ENCODE assay signal across 13 cellular contexts in genomic region chr10:113820507-113820906, GRCh38. TPM values are rescaled to one million over a fixed set of nuclear protein-coding genes. Genes with fewer than 3 reads are reported as not detected.
DNase-seq lines count a peak whose midpoint lies in the region; ATAC-seq, FAIRE-seq and TF ChIP-seq lines count a peak whose summit lies in the region.
"Had no signal": no experiment of that assay in that cellular context is flagged by ENCODE, and none has a peak within 500 bp of the region (broad histone marks: within the 10 kb centered on the region; RNA-seq: fewer than 3 reads in every experiment).

No MANE protein-coding gene starts in this region.

- intact Hi-C loops in Panc1 (cut with micrococcal nuclease; ENCODE audit: unreplicated experiment) = no loop called here
- intact Hi-C loops in endothelial cell of umbilical vein (cut with micrococcal nuclease) = no loop called here
- intact Hi-C loops in ascending aorta (cut with DNase I) = no loop called here
- intact Hi-C loops in colonic mucosa (cut with DNase I) = no loop called here

- dilution Hi-C loops in endothelial cell of umbilical vein (cut with MboI; ENCODE audit: extremely low pct_ligation_motif_present, low sequenced_read_pairs) = no loop called here

- H3K9ac ChIP-seq in endothelial cell of umbilical vein (replicated peaks; ENCODE audit: extremely low read depth, insufficient read depth, low read length) = no peak overlapping the region
- H3K9ac ChIP-seq in colonic mucosa (ENCODE audit: low read depth in 2 of 2, low read length in 2 of 2) = no peak overlapping the region

- CTCF ChIA-PET in A549 (lab: Yijun Ruan, JAX) (interaction anchor here (0.8 kb wide), 1 partner anchor 10 kb away, joined by 3 read pairs; no protein-coding TSS in a partner anchor), Panc1 (lab: Charles Lee) (no interaction called here), endothelial cell of umbilical vein (lab: Charles Lee) (interaction anchor here (1.2 kb wide), 1 partner anchor 9 kb away, joined by 4 read pairs; no protein-coding TSS in a partner anchor)

- in situ Hi-C loops in Panc1 (cut with HindIII; ENCODE audit: low pct_unique_long_range_greater_than_20kb, low sequenced_read_pairs) = no loop called here

- ATAC-seq in A549 (peak; percentile 56 to 88; a peak in 5 of 6 replicates), Panc1 (0 out of 2 replicates have a peak, but pooled peaks have one; percentile 42)

- no TSS peak for BruUV-seq in Panc1 (replicated peaks; lab: Mats Ljungman, UMichigan)
- BruUV-seq in endothelial cell of umbilical vein (replicated peaks; lab: Mats Ljungman, UMichigan) = no TSS peak

- H3K79me2 ChIP-seq in endothelial cell of umbilical vein (ENCODE audit: control insufficient read depth, insufficient read depth, low read length) = no peaks in the 10 kb centered on the region

- H3K9me1 ChIP-seq in endothelial cell of umbilical vein (replicated peaks; ENCODE audit: control insufficient read depth, extremely low read depth, insufficient read depth, low read length) = no peaks in the 10 kb centered on the region

- H3K4me3 ChIP-seq in A549 (no peak overlapping the region), GM12864 (ENCODE audit: low read depth, low read length) (no peak overlapping the region), Panc1 (ENCODE audit: low read depth in 2 of 2, low read length in 2 of 2) (no peak overlapping the region), endothelial cell of umbilical vein (replicated peaks in 1 of 3; ENCODE audit: insufficient read depth in 1 of 3, low read depth in 1 of 3, low read length in 3 of 3) (no peak overlapping the region), ascending aorta (no peak overlapping the region), colonic mucosa (no peak overlapping the region)
- H3K4me3 ChIP-seq: tibial nerve had no signal

- H3K4me1 ChIP-seq in A549 (no peaks in the 10 kb centered on the region), Panc1 (ENCODE audit: control insufficient read depth, insufficient read depth, low read length) (no peaks in the 10 kb centered on the region), endothelial cell of umbilical vein (ENCODE audit: control insufficient read depth, extremely low read depth, insufficient read depth, low read length) (no peaks in the 10 kb centered on the region), ascending aorta (no peaks in the 10 kb centered on the region), colonic mucosa (no peaks in the 10 kb centered on the region)
- H3K4me1 ChIP-seq: tibial nerve had no signal

- H3K27me3 ChIP-seq in Panc1 (ENCODE audit: control insufficient read depth, insufficient read depth, low read length) = no peaks in the 10 kb centered on the region
- H3K27me3 ChIP-seq in endothelial cell of umbilical vein (ENCODE audit: control insufficient read depth in 2 of 2, insufficient read depth in 2 of 2, low read length in 2 of 2) = no peaks in the 10 kb centered on the region
- H3K27me3 ChIP-seq in ascending aorta = no peaks in the 10 kb centered on the region
- no peaks in the 10 kb centered on the region for H3K27me3 ChIP-seq in colonic mucosa
- H3K27me3 ChIP-seq: tibial nerve had no signal

- POLR2A ChIA-PET in A549 (lab: Yijun Ruan, JAX) (no interaction called here), Panc1 (lab: Charles Lee) (no interaction called here), endothelial cell of umbilical vein (lab: Charles Lee) (no interaction called here)

- H2AFZ ChIP-seq in endothelial cell of umbilical vein (ENCODE audit: low read depth, low read length) = no peak overlapping the region

- H3K36me3 ChIP-seq in Panc1 (ENCODE audit: control insufficient read depth, insufficient read depth, low read length) = no peaks in the 10 kb centered on the region
- H3K36me3 ChIP-seq in endothelial cell of umbilical vein (ENCODE audit: control insufficient read depth in 2 of 2, extremely low read depth in 1 of 2, insufficient read depth in 2 of 2, low read length in 2 of 2) = no peaks in the 10 kb centered on the region
- no peaks in the 10 kb centered on the region for H3K36me3 ChIP-seq in ascending aorta
- H3K36me3 ChIP-seq in colonic mucosa = no peaks in the 10 kb centered on the region
- H3K36me3 ChIP-seq: tibial nerve had no signal

- FAIRE-seq in A549 (lab: Jason Lieb, UNC) (no peak), endothelial cell of umbilical vein (lab: Jason Lieb, UNC) (no peak)

- TF ChIP-seq CTCF in A549 (IDR thresholded peaks at IDR 0.05) (no peak), GM12864 (IDR thresholded peaks at IDR 0.05; ENCODE audit: low read depth, low read length, missing control alignments) (peak; percentile 36), Panc1 (IDR thresholded peaks at IDR 0.05) (peak; percentile 41), endothelial cell of umbilical vein (IDR thresholded peaks at IDR 0.05; ENCODE audit: extremely low read depth in 1 of 2, insufficient read depth in 1 of 2, low read depth in 1 of 2, low read length in 2 of 2) (peak in 1 of 2 donors; percentile 40), ascending aorta (IDR thresholded peaks at IDR 0.05) (no peak), colonic mucosa (IDR thresholded peaks at IDR 0.05) (no peak)

- DNase-seq in A549 (ENCODE audit: low read depth in 1 of 2, low spot score in 1 of 2) (no peak), GM12864 (ENCODE audit: low read depth) (no peak), Panc1 (ENCODE audit: low read depth, low spot score) (no peak), endothelial cell of umbilical vein (ENCODE audit: low read depth, low spot score) (peak; percentile 4), OCI-M1 (lab: John Stamatoyannopoulos, UW) (no peak), ascending aorta (ENCODE audit: low spot score in 2 of 2) (no peak), colonic mucosa (no peak), NCI-H187 treated with DMSO at 0.1 percent for 48 hours (lab: John Stamatoyannopoulos, UW) (no peak)
- DNase-seq: activated CD8-positive, alpha-beta memory T cell treated with anti-CD3 and anti-CD28 coated beads, Interleukin-2, amount 50 U/mL, for 4 hours; AML-193; caudate nucleus; head of caudate nucleus had no signal

- no peak overlapping the region for H3K27ac ChIP-seq in A549
- no peak overlapping the region for H3K27ac ChIP-seq in Panc1 (ENCODE audit: low read length)
- no peak overlapping the region for H3K27ac ChIP-seq in endothelial cell of umbilical vein (ENCODE audit: insufficient read depth, low read depth, low read length)
- H3K27ac ChIP-seq in ascending aorta = no peak overlapping the region
- no peak overlapping the region for H3K27ac ChIP-seq in colonic mucosa
- H3K27ac ChIP-seq: tibial nerve had no signal

- WGBS in A549 (ENCODE audit: missing lambda C conversion rate) = 62% methylated on average over 8 of the region's 8 CpGs

- H3K9me3 ChIP-seq in A549 (no peaks in the 10 kb centered on the region), Panc1 (ENCODE audit: control insufficient read depth, insufficient read depth, low read depth, low read length) (no peaks in the 10 kb centered on the region), endothelial cell of umbilical vein (replicated peaks; ENCODE audit: control insufficient read depth, insufficient read depth, low read length) (no peaks in the 10 kb centered on the region), ascending aorta (no peaks in the 10 kb centered on the region), colonic mucosa (no peaks in the 10 kb centered on the region)

- 0 out of 5 replicates have a peak, but pooled peaks of 1 of the 2 experiments have one; percentile 11 for TF ChIP-seq RAD21 in A549 (conservative IDR thresholded peaks at IDR 0.05 in 1 of 2, IDR thresholded peaks at IDR 0.05 in 1 of 2)

- H4K20me1 ChIP-seq in endothelial cell of umbilical vein (replicated peaks; ENCODE audit: control insufficient read depth, extremely low read depth, insufficient read depth, low read length) = no peaks in the 10 kb centered on the region

- TF ChIP-seq POLR2A in A549 (IDR thresholded peaks at IDR 0.05; ENCODE audit: low read length) = no peak
- no peak for TF ChIP-seq POLR2A in endothelial cell of umbilical vein (IDR thresholded peaks at IDR 0.05; ENCODE audit: low read depth, low read length)

- H3K4me2 ChIP-seq in A549 (no peak overlapping the region), endothelial cell of umbilical vein (ENCODE audit: insufficient read depth, low read length) (no peak overlapping the region)

- no peak for TF ChIP-seq EP300 in A549 (IDR thresholded peaks at IDR 0.05)

RNA-seq across cellular contexts. Expression of gene DCLRE1A, which starts 33.4 kb away (rescaled TPM):
- polyA plus RNA-seq in A549 (2011; rRNA removed) (22.8 and 26.8 TPM in 2 replicates), A549 (2017; fragmentation: RNase III; extraction: RNeasy Plus Mini Kit Qiagen cat#74134 plus additional on column Dnase treatment) (11.5 to 12.8 TPM (median 11.8 TPM) in 3 replicates), endothelial cell of umbilical vein (2.9 and 3.6 TPM in 2 replicates)
- polyA plus RNA-seq in A549 (2012; cell fraction: cytosol; rRNA removed) = 5.3 and 6.3 TPM in 2 replicates
- 3.0 and 4.3 TPM in 2 replicates for polyA plus RNA-seq in A549 (2012; cell fraction: nucleus; rRNA removed)
- polyA minus RNA-seq in A549 (2011; rRNA and poly(A)+ RNA removed) = 11.2 and 11.7 TPM in 2 replicates
- total RNA-seq in Panc1 (2021; ENCODE audit: unreplicated experiment) (15.0 TPM), endothelial cell of umbilical vein (5.4 and 6.7 TPM in 2 replicates), ascending aorta (0.21 TPM), colonic mucosa (1 to 10 TPM; 6.2 to 8.5 TPM)
- polyA plus RNA-seq in Panc1 (2012; ENCODE audit: insufficient read length) = 4.6 TPM
- 3.9 and 4.4 TPM in 2 replicates for polyA plus RNA-seq in endothelial cell of umbilical vein (2011; cell fraction: cytosol; rRNA removed)
- 3.6 and 4.6 TPM in 2 replicates for polyA plus RNA-seq in endothelial cell of umbilical vein (2011; cell fraction: nucleus; rRNA removed)
- 4.1 and 6.9 TPM in 2 replicates for polyA plus RNA-seq in endothelial cell of umbilical vein (2012)
- polyA minus RNA-seq in endothelial cell of umbilical vein = 7.2 and 8.7 TPM in 2 replicates
- 9.4 TPM for polyA minus RNA-seq in endothelial cell of umbilical vein (2011; cell fraction: cytosol; rRNA and poly(A)+ RNA removed)
- 3.1 and 4.7 TPM in 2 replicates for polyA minus RNA-seq in endothelial cell of umbilical vein (2011; cell fraction: nucleus; rRNA and poly(A)+ RNA removed)

RNA-seq across cellular contexts. Expression of gene NHLRC2, which starts 34.0 kb away (rescaled TPM):
- polyA plus RNA-seq in A549 (2011; rRNA removed) (16.1 and 17.3 TPM in 2 replicates), A549 (2017; fragmentation: RNase III; extraction: RNeasy Plus Mini Kit Qiagen cat#74134 plus additional on column Dnase treatment) (4.9 to 5.8 TPM (median 5.1 TPM) in 3 replicates), endothelial cell of umbilical vein (4.3 and 5.2 TPM in 2 replicates)
- polyA plus RNA-seq in A549 (2012; cell fraction: cytosol; rRNA removed) = 3.1 and 3.9 TPM in 2 replicates
- polyA plus RNA-seq in A549 (2012; cell fraction: nucleus; rRNA removed) = 3.7 and 4.7 TPM in 2 replicates
- polyA minus RNA-seq in A549 (2011; rRNA and poly(A)+ RNA removed) = 19.0 and 24.1 TPM in 2 replicates
- total RNA-seq in Panc1 (2021; ENCODE audit: unreplicated experiment) (47.3 TPM), endothelial cell of umbilical vein (28.2 and 34.5 TPM in 2 replicates), ascending aorta (7.1 TPM), colonic mucosa (10 to 100 TPM; 31.2 to 46.1 TPM)
- polyA plus RNA-seq in Panc1 (2012; ENCODE audit: insufficient read length) = 5.9 TPM
- 4.2 and 4.6 TPM in 2 replicates for polyA plus RNA-seq in endothelial cell of umbilical vein (2011; cell fraction: cytosol; rRNA removed)
- polyA plus RNA-seq in endothelial cell of umbilical vein (2011; cell fraction: nucleus; rRNA removed) = 11.4 and 13.7 TPM in 2 replicates
- 6.0 and 6.5 TPM in 2 replicates for polyA plus RNA-seq in endothelial cell of umbilical vein (2012)
- 25.8 and 40.7 TPM in 2 replicates for polyA minus RNA-seq in endothelial cell of umbilical vein
- polyA minus RNA-seq in endothelial cell of umbilical vein (2011; cell fraction: cytosol; rRNA and poly(A)+ RNA removed) = 14.7 TPM
- 40.8 and 52.8 TPM in 2 replicates for polyA minus RNA-seq in endothelial cell of umbilical vein (2011; cell fraction: nucleus; rRNA and poly(A)+ RNA removed)

Comparison
In these comparisons a context has a peak if more than half of its experiments do, and no peak if none do; other contexts are left out.
1. CTCF ChIP-seq: peak in GM12864 (single experiment) and Panc1 (single experiment); none in A549 (single experiment), ascending aorta (0 of 3) and colonic mucosa (single experiment).